21 cellular contexts compared by ENCODE assay signal in the genomic region with DNA sequence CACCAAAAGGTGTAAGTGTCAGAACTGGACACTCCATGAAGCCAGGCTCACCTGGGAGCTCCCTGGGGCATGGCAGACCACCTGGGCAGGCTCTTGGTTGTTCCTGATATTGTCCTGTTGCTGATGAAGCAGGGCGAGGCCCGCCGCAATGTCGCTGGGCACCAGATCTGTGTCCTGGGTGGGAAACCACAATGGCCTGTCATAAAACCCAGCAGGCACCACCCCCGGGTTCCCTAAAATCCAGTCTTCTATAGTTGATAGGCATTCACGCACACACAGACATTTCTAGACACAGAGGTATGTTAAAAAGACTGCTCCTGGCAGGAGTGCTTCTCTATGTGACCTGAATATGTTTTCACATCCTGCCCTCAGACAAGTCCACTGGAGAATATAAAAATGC.
"Had no signal": no experiment of that assay in that cellular context is flagged by ENCODE, and none has a peak within 500 bp of the region (broad histone marks: within the 10 kb centered on the region; RNA-seq: fewer than 3 reads in every experiment).

No MANE protein-coding gene starts in this region.

- H3K4me3 Mint-ChIP-seq: activated naive CD4-positive, alpha-beta T cell treated with anti-CD3 and anti-CD28 coated beads for 36 hours; activated naive CD8-positive, alpha-beta T cell treated with anti-CD3 and anti-CD28 coated beads, Interleukin-2, amount 10 ng/mL, durations not matched to agents 7 days and 5 days; nephron progenitor cell; stimulated activated effector memory CD8-positive, alpha-beta T cell treated with anti-CD3 and anti-CD28 coated beads, Interleukin-12 subunit alpha, Interleukin-12 subunit beta, amount 100 ng/mL, for 72 hours; stimulated activated naive CD8-positive, alpha-beta T cell treated with anti-CD3 and anti-CD28 coated beads, Interleukin-15, amount 100 ng/mL, for 72 hours; T-helper 1 cell treated with Interleukin-12 subunit alpha and Interleukin-12 subunit beta and Interleukin-4 antibody, amounts not matched to agents 30 μg/mL and 1 μg/mL, for 36 hours had no signal

- H3K9me3 ChIP-seq: heart left ventricle, tibial nerve had no signal

- DNase-seq: activated CD4-positive, alpha-beta T cell treated with anti-CD3 and anti-CD28 coated beads for 1 hour; activated CD4-positive, alpha-beta T cell treated with anti-CD3 and anti-CD28 coated beads, Interleukin-2, amount 50 U/mL, for 1 hour; activated naive CD4-positive, alpha-beta T cell treated with anti-CD3 and anti-CD28 coated beads for 36 hours; activated naive CD8-positive, alpha-beta T cell treated with anti-CD3 and anti-CD28 coated beads, Interleukin-2, amount 10 ng/mL, durations not matched to agents 7 days and 5 days; activated T-cell treated with anti-CD3 and anti-CD28 coated beads, Interleukin-2, amount 50 U/mL, for 1 hour; amniotic stem cell; cerebellar nuclear complex; cortex of kidney; effector CD4-positive, alpha-beta T cell; heart left ventricle; left cardiac atrium; nephron progenitor cell; occipital lobe; small intestine; stimulated activated CD4-positive, alpha-beta T cell treated with anti-CD3 and anti-CD28 coated beads, Interleukin-2, amount 100 ng/mL, for 24 hours; stimulated activated naive CD8-positive, alpha-beta T cell treated with anti-CD3 and anti-CD28 coated beads, Interleukin-15, amount 100 ng/mL, for 72 hours had no signal

- H3K27me3 ChIP-seq: heart left ventricle, tibial nerve had no signal

- ATAC-seq: heart left ventricle; left cardiac atrium; sciatic nerve; stimulated activated effector memory CD8-positive, alpha-beta T cell treated with anti-CD3 and anti-CD28 coated beads, Interleukin-12 subunit alpha, Interleukin-12 subunit beta, amount 100 ng/mL, for 72 hours; stimulated activated naive CD8-positive, alpha-beta T cell treated with anti-CD3 and anti-CD28 coated beads, Interleukin-15, amount 100 ng/mL, for 72 hours had no signal

- H3K4me3 ChIP-seq: heart left ventricle, tibial nerve had no signal

- H3K27ac ChIP-seq: VCaP had no signal

- H3K27me3 Mint-ChIP-seq: activated naive CD8-positive, alpha-beta T cell treated with anti-CD3 and anti-CD28 coated beads, Interleukin-2, amount 10 ng/mL, durations not matched to agents 7 days and 5 days; stimulated activated naive CD8-positive, alpha-beta T cell treated with anti-CD3 and anti-CD28 coated beads, Interleukin-15, amount 100 ng/mL, for 72 hours had no signal

- H3K27ac Mint-ChIP-seq: activated naive CD4-positive, alpha-beta T cell treated with anti-CD3 and anti-CD28 coated beads for 36 hours; activated naive CD8-positive, alpha-beta T cell treated with anti-CD3 and anti-CD28 coated beads, Interleukin-2, amount 10 ng/mL, durations not matched to agents 7 days and 5 days; nephron progenitor cell; stimulated activated effector memory CD8-positive, alpha-beta T cell treated with anti-CD3 and anti-CD28 coated beads, Interleukin-12 subunit alpha, Interleukin-12 subunit beta, amount 100 ng/mL, for 72 hours; T-helper 1 cell treated with Interleukin-12 subunit alpha and Interleukin-12 subunit beta and Interleukin-4 antibody, amounts not matched to agents 30 μg/mL and 1 μg/mL, for 36 hours had no signal

- H3K9me3 Mint-ChIP-seq: activated naive CD4-positive, alpha-beta T cell treated with anti-CD3 and anti-CD28 coated beads for 36 hours; activated naive CD8-positive, alpha-beta T cell treated with anti-CD3 and anti-CD28 coated beads, Interleukin-2, amount 10 ng/mL, durations not matched to agents 7 days and 5 days; nephron progenitor cell; stimulated activated effector memory CD8-positive, alpha-beta T cell treated with anti-CD3 and anti-CD28 coated beads, Interleukin-12 subunit alpha, Interleukin-12 subunit beta, amount 100 ng/mL, for 72 hours; stimulated activated naive CD8-positive, alpha-beta T cell treated with anti-CD3 and anti-CD28 coated beads, Interleukin-15, amount 100 ng/mL, for 72 hours; T-helper 1 cell treated with Interleukin-12 subunit alpha and Interleukin-12 subunit beta and Interleukin-4 antibody, amounts not matched to agents 30 μg/mL and 1 μg/mL, for 36 hours had no signal
